In the genomic region with DNA sequence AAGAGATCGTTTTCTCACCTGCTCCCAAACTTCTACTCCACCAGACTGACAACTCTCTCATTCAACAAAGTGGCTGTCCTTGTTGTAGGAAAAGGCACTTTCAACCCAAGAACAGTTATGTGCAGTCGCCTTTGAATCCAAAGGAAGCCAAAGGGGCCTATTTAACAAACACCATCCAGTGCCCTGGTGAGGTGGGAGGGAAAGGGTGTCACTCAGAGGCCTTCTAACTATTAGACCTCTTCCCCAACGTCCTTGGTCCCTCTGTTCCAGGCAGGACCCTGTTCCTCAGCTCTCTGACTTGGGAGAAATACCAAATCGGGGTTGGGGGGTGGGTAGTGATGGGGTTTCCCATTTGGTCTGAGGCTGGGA, we compare ENCODE assay signal across 8 cellular contexts. TPM values are rescaled to one million over a fixed set of nuclear protein-coding genes. Genes with fewer than 3 reads are reported as not detected.
DNase-seq lines count a peak whose midpoint lies in the region; ATAC-seq and TF ChIP-seq lines count a peak whose summit lies in the region.

No MANE protein-coding gene starts in this region.

- H3K9me3 ChIP-seq in A673 (ENCODE audit: low read depth, low read length, poor library complexity, severe bottlenecking) (no peaks in the 10 kb centered on the region), HCT116 (ENCODE audit: control insufficient read depth in 1 of 2, insufficient read depth in 1 of 2, low read depth in 1 of 2, low read length in 2 of 2) (no peaks in the 10 kb centered on the region)

- ATAC-seq in HCT116 = peak; percentile 1; the same call in 1 of the 2 replicates
- ATAC-seq in GM19035 (IDR thresholded peaks at IDR 0.05; ENCODE audit: unreplicated experiment) = no peak

- BruUV-seq in A673 (replicated peaks; lab: Mats Ljungman, UMichigan) = no TSS peak
- BruUV-seq in HCT116 (replicated peaks; lab: Mats Ljungman, UMichigan) = no TSS peak

- intact Hi-C loops in A673 (cut with micrococcal nuclease; ENCODE audit: unreplicated experiment) (loop anchor here (5.0 kb wide), 2 partner anchors 306 to 531 kb away; no protein-coding TSS in a partner anchor), HCT116 (cut with micrococcal nuclease) (loop anchor here (5.0 kb wide), 1 partner anchor 74 kb away; a partner anchor contains a TSS)

- H3K27ac Mint-ChIP-seq in brain (peak overlapping the region in 3 of 5 experiments; percentile 9 to 88 (median 74)), mesothelial cell of epicardium (peak overlapping the region; percentile 92)

- no peaks in the 10 kb centered on the region for H4K20me1 ChIP-seq in HCT116 (ENCODE audit: insufficient read depth)

- H2AFZ ChIP-seq in HCT116 (ENCODE audit: low read depth, low read length, poor library complexity, severe bottlenecking) = no peak overlapping the region

- no peak for TF ChIP-seq POLR2A in HCT116 (IDR thresholded peaks at IDR 0.05; ENCODE audit: borderline replicate concordance, extremely low read depth, insufficient read depth, insufficient read length)

- peak overlapping the region; percentile 77 to 95 (median 89) for H3K4me3 Mint-ChIP-seq in brain
- H3K4me3 Mint-ChIP-seq in mesothelial cell of epicardium = peak overlapping the region; percentile 93

- H3K79me2 ChIP-seq in HCT116 (ENCODE audit: insufficient read depth, low read length) = peaks cover 48% of the 10 kb centered on the region

- H3K4me2 ChIP-seq in HCT116 (ENCODE audit: low read length) = peak overlapping the region; percentile 98

- H3K9me3 Mint-ChIP-seq in brain (no peaks in the 10 kb centered on the region), mesothelial cell of epicardium (no peaks in the 10 kb centered on the region)

- TF ChIP-seq CTCF in A673 (conservative IDR thresholded peaks at IDR 0.05; ENCODE audit: low read depth, low read length) (no peak), HCT116 (IDR thresholded peaks at IDR 0.05 in 2 of 3, conservative IDR thresholded peaks at IDR 0.05 in 1 of 3; ENCODE audit: borderline replicate concordance in 1 of 3, insufficient read depth in 1 of 3, low read depth in 2 of 3, low read length in 2 of 3) (no peak), brain (conservative IDR thresholded peaks at IDR 0.05) (no peak), mesothelial cell of epicardium (IDR thresholded peaks at IDR 0.05; ENCODE audit: unreplicated experiment) (no peak)

- no peak overlapping the region for H3K27ac ChIP-seq in A673 (ENCODE audit: low read depth, low read length, poor library complexity, severe bottlenecking)
- peak overlapping the region; percentile 28; the same call in 1 of the 2 replicates for H3K27ac ChIP-seq in HCT116 (ENCODE audit: low read depth, low read length)

- DNase-seq in A673 (ENCODE audit: low spot score) (no peak), HCT116 (ENCODE audit: low read depth, low spot score) (no peak), mesothelial cell of epicardium (ENCODE audit: low spot score in 2 of 2, unreplicated experiment in 2 of 2) (no peak), NCI-H524 (lab: John Stamatoyannopoulos, UW) (no peak), NOMO-1 treated with DMSO at 0.1 percent for 48 hours (lab: John Stamatoyannopoulos, UW; ENCODE audit: unreplicated experiment) (no peak)
- no peak for DNase-seq in stimulated activated CD4-positive, alpha-beta T cell treated with anti-CD3 and anti-CD28 coated beads, Interleukin-4, amount 100 ng/mL, for 4 hours

- RAD21 ChIA-PET in HCT116 (lab: Charles Lee; ENCODE audit: low non-redundant PET in 1 of 2, low total read pairs in 2 of 2, uncharacterized antibody in 2 of 2, unreplicated experiment in 2 of 2) = interaction anchor here in 1 of 2 experiments (0.7 kb wide), 1 partner anchor 51 kb away, joined by 4 read pairs; no protein-coding TSS in a partner anchor

- H3K27me3 ChIP-seq in A673 (replicated peaks; ENCODE audit: insufficient read depth, low read depth, low read length, poor library complexity) (no peaks in the 10 kb centered on the region), HCT116 (ENCODE audit: insufficient read depth, low read length) (no peaks in the 10 kb centered on the region)

- H3K27me3 Mint-ChIP-seq in brain = peaks cover 48% of the 10 kb centered on the region
- H3K27me3 Mint-ChIP-seq in mesothelial cell of epicardium (ENCODE audit: low read depth) = peaks cover 2% of the 10 kb centered on the region

- peak overlapping the region; percentile 84 for H3K4me3 ChIP-seq in A673 (ENCODE audit: low read depth, low read length, poor library complexity, severe bottlenecking)
- H3K4me3 ChIP-seq in HCT116 (replicated peaks in 1 of 2; ENCODE audit: low read depth in 1 of 2, low read length in 2 of 2) = peak overlapping the region; percentile 77 to 79

- TF ChIP-seq RAD21 in HCT116 (IDR thresholded peaks at IDR 0.05; ENCODE audit: low read depth) = no peak

- H3K9me2 ChIP-seq in HCT116 (ENCODE audit: insufficient read depth) = no peaks in the 10 kb centered on the region

- H3K36me3 ChIP-seq in A673 (ENCODE audit: insufficient read depth, low read length, poor library complexity, severe bottlenecking) (peaks cover 16% of the 10 kb centered on the region), HCT116 (ENCODE audit: control insufficient read depth in 1 of 2, insufficient read depth in 2 of 2, low read length in 2 of 2) (peaks cover 16 to 33% of the 10 kb centered on the region in 2 experiments; a peak in 3 of 4 replicates)

- CTCF ChIA-PET in A673 (lab: Charles Lee) (interaction anchor here (0.6 to 0.7 kb wide), 2 partner anchors 117 to 186 kb away, joined by 8 to 10 read pairs; no protein-coding TSS in a partner anchor), HCT116 (lab: Charles Lee) (no interaction called here)

- peak overlapping the region; percentile 81 for H3K9ac ChIP-seq in HCT116 (ENCODE audit: low read length)

- H3K4me1 Mint-ChIP-seq in brain (peaks cover 31% of the 10 kb centered on the region), mesothelial cell of epicardium (peaks cover 26% of the 10 kb centered on the region)

- H3K4me1 ChIP-seq in A673 (ENCODE audit: insufficient read depth, low read length, poor library complexity, severe bottlenecking) (peaks cover 9% of the 10 kb centered on the region), HCT116 (ENCODE audit: control insufficient read depth in 1 of 2, insufficient read depth in 2 of 2, low read length in 2 of 2) (peaks cover 17 to 18% of the 10 kb centered on the region in 2 experiments)

- POLR2A ChIA-PET in A673 (lab: Charles Lee; ENCODE audit: low non-redundant PET) = no interaction called here
- POLR2A ChIA-PET in HCT116 (lab: Charles Lee) = no interaction called here

- H3K36me3 Mint-ChIP-seq in brain (peaks cover 6% of the 10 kb centered on the region), mesothelial cell of epicardium (peaks cover 5% of the 10 kb centered on the region)

TF ChIP-seq in HCT116, 20 proteins besides CTCF, POLR2A, EP300 and RAD21:
- no peak for TF ChIP-seq CEBPB (IDR thresholded peaks at IDR 0.05; ENCODE audit: low read depth)
- TF ChIP-seq YY1 (IDR thresholded peaks at IDR 0.05; ENCODE audit: extremely low read depth, insufficient replicate concordance, low read depth, low read length) = no peak
- no peak for TF ChIP-seq SP1 (IDR thresholded peaks at IDR 0.05; ENCODE audit: low read depth)
- no peak for TF ChIP-seq TCF7L2 (IDR thresholded peaks at IDR 0.05; ENCODE audit: borderline replicate concordance, extremely low read depth, insufficient read depth, insufficient read length)
- TF ChIP-seq, protein P1, sequence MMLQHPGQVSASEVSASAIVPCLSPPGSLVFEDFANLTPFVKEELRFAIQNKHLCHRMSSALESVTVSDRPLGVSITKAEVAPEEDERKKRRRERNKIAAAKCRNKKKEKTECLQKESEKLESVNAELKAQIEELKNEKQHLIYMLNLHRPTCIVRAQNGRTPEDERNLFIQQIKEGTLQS (IDR thresholded peaks at IDR 0.05) = no peak
- TF ChIP-seq EGR1 (IDR thresholded peaks at IDR 0.05; ENCODE audit: low read depth) = no peak
- TF ChIP-seq, protein P2, sequence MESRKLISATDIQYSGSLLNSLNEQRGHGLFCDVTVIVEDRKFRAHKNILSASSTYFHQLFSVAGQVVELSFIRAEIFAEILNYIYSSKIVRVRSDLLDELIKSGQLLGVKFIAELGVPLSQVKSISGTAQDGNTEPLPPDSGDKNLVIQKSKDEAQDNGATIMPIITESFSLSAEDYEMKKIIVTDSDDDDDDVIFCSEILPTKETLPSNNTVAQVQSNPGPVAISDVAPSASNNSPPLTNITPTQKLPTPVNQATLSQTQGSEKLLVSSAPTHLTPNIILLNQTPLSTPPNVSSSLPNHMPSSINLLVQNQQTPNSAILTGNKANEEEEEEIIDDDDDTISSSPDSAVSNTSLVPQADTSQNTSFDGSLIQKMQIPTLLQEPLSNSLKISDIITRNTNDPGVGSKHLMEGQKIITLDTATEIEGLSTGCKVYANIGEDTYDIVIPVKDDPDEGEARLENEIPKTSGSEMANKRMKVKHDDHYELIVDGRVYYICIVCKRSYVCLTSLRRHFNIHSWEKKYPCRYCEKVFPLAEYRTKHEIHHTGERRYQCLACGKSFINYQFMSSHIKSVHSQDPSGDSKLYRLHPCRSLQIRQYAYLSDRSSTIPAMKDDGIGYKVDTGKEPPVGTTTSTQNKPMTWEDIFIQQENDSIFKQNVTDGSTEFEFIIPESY (IDR thresholded peaks at IDR 0.05; ENCODE audit: extremely low read depth, insufficient replicate concordance, low read length) = no peak
TF ChIP-seq in HCT116: peak in this region for 0.

RNA-seq across cellular contexts. Expression of a gene that starts 3.2 kb away (rescaled TPM):
- 13.6 and 16.0 TPM in 2 replicates for total RNA-seq in A673 (2021)
- 24.5 TPM for total RNA-seq in HCT116 (2021; ENCODE audit: unreplicated experiment)
- 9.9 and 11.0 TPM in 2 replicates for polyA plus RNA-seq in HCT116 (2012)
- polyA plus RNA-seq in brain (ENCODE audit: insufficient read depth, low read depth, low replicate concordance) = 4.9 TPM
- 17.4 to 18.0 TPM (median 17.9 TPM) in 3 replicates for total RNA-seq in mesothelial cell of epicardium

RNA-seq across cellular contexts. Expression of a gene that starts 13.6 kb away (rescaled TPM):
- total RNA-seq in A673 (2021) (70.9 and 79.6 TPM in 2 replicates), HCT116 (2021; ENCODE audit: unreplicated experiment) (49.3 TPM), mesothelial cell of epicardium (40.4 to 44.1 TPM (median 41.5 TPM) in 3 replicates)
- polyA plus RNA-seq in HCT116 (2012) = 25.6 and 32.8 TPM in 2 replicates
- 39.9 TPM for polyA plus RNA-seq in brain (ENCODE audit: insufficient read depth, low read depth, low replicate concordance)
